ENCODE assay signal across 38 cellular contexts in the genomic region with DNA sequence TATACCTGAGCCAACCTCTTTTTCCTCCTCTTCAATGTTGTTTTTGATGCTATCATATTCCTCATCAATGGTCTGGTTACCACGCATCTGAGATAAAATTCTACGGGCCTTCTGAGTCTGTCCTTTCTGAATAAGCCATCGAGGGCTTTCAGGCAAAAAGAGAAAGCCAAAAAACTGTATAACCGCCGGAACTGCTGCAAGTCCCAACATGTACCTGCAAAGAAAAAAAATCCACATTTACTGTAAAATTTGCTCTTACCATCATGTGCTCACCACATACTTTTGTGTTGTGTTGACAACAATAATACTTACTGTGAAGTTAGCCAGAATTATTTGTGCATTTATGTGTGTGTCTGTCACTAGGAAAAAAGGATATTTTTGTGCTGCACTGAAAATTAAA.
"Had no signal": no experiment of that assay in that cellular context is flagged by ENCODE, and none has a peak within 500 bp of the region (broad histone marks: within the 10 kb centered on the region; RNA-seq: fewer than 3 reads in every experiment).

No MANE protein-coding gene starts in this region.

- H3K27ac Mint-ChIP-seq: activated B cell treated with CpG ODN at 0.5 μM for 24 hours; activated CD4-positive, alpha-beta memory T cell treated with anti-CD3 and anti-CD28 coated beads for 36 hours; activated naive CD8-positive, alpha-beta T cell treated with anti-CD3 and anti-CD28 coated beads, Interleukin-2, amount 10 ng/mL, durations not matched to agents 7 days and 5 days; activated T-helper 1 cell treated with anti-CD3 and anti-CD28 coated beads, Interleukin-12 subunit alpha, Interleukin-12 subunit beta, Interleukin-2, Interleukin-4 antibody, amounts not matched to agents 30 ng/mL and 10 ng/mL and 1 ng/mL, durations not matched to agents 14 hours and 24 hours and 36 hours had no signal

- DNase-seq: activated B cell treated with CpG ODN at 0.5 μM for 24 hours; activated CD4-positive, alpha-beta memory T cell treated with anti-CD3 and anti-CD28 coated beads for 36 hours; activated CD4-positive, alpha-beta T cell treated with anti-CD3 and anti-CD28 coated beads for 4 hours; activated CD4-positive, alpha-beta T cell treated with anti-CD3 and anti-CD28 coated beads, Interleukin-2, amount 50 U/mL, for 1 hour; activated CD4-positive, CD25-positive, alpha-beta regulatory T cell treated with anti-CD3 and anti-CD28 coated beads, Interleukin-2, amount 50 U/mL, for 72 hours; activated CD8-positive, alpha-beta memory T cell treated with anti-CD3 and anti-CD28 coated beads, Interleukin-2, amount 50 U/mL, for 4 hours; activated naive CD4-positive, alpha-beta T cell treated with anti-CD3 and anti-CD28 coated beads, Interleukin-2, amount 50 U/mL, for 16 hours; activated naive CD8-positive, alpha-beta T cell treated with anti-CD3 and anti-CD28 coated beads, Interleukin-2, amount 10 ng/mL, durations not matched to agents 7 days and 5 days; activated T-cell treated with anti-CD3 and anti-CD28 coated beads for 4 hours; activated T-cell treated with anti-CD3 and anti-CD28 coated beads, Interleukin-2, amount 50 U/mL, for 4 hours; amygdala; caudate nucleus; cerebellar nuclear complex; Kasumi-1; KG1; MM.1S; MV-4-11; NCI-H1092; NCI-H1417 treated with DMSO at 0.1 percent for 48 hours; NCI-H187 treated with DMSO at 0.1 percent for 48 hours; NCI-H2081; NCI-H2171; NCI-H510A; NCI-H526; NCI-H748 treated with DMSO at 0.1 percent for 48 hours; NK-92 treated with Interleukin-12 subunit alpha and Interleukin-12 subunit beta, amount 100 ng/mL, for 24 hours; PC-3; Peyer's patch; RPMI8226; SIG-M5; SW 1271; T-helper 1 cell; T-helper 2 cell; T-helper 9 cell had no signal

- H3K36me3 ChIP-seq: ascending aorta, Peyer's patch had no signal

- H3K4me3 Mint-ChIP-seq: activated B cell treated with CpG ODN at 0.5 μM for 24 hours; activated CD4-positive, alpha-beta memory T cell treated with anti-CD3 and anti-CD28 coated beads for 36 hours; activated naive CD8-positive, alpha-beta T cell treated with anti-CD3 and anti-CD28 coated beads, Interleukin-2, amount 10 ng/mL, durations not matched to agents 7 days and 5 days; activated T-cell treated with anti-CD3 and anti-CD28 coated beads, Interleukin-2, amount 50 U/mL, for 4 hours; activated T-helper 1 cell treated with anti-CD3 and anti-CD28 coated beads, Interleukin-12 subunit alpha, Interleukin-12 subunit beta, Interleukin-2, Interleukin-4 antibody, amounts not matched to agents 30 ng/mL and 10 ng/mL and 1 ng/mL, durations not matched to agents 14 hours and 24 hours and 36 hours had no signal

- ATAC-seq: activated T-cell treated with anti-CD3 and anti-CD28 coated beads, Interleukin-2, amount 50 U/mL, for 4 hours; PC-3; Right ventricle myocardium inferior had no signal

- H3K9me3 ChIP-seq: ascending aorta, Peyer's patch had no signal

- H3K27ac ChIP-seq: ascending aorta, Peyer's patch, VCaP had no signal

- H3K27me3 ChIP-seq: ascending aorta, Peyer's patch had no signal

- H3K27me3 Mint-ChIP-seq: activated B cell treated with CpG ODN at 0.5 μM for 24 hours; activated CD4-positive, alpha-beta memory T cell treated with anti-CD3 and anti-CD28 coated beads for 36 hours; activated naive CD8-positive, alpha-beta T cell treated with anti-CD3 and anti-CD28 coated beads, Interleukin-2, amount 10 ng/mL, durations not matched to agents 7 days and 5 days had no signal

- H3K9me3 Mint-ChIP-seq: activated B cell treated with CpG ODN at 0.5 μM for 24 hours; activated CD4-positive, alpha-beta memory T cell treated with anti-CD3 and anti-CD28 coated beads for 36 hours; activated naive CD8-positive, alpha-beta T cell treated with anti-CD3 and anti-CD28 coated beads, Interleukin-2, amount 10 ng/mL, durations not matched to agents 7 days and 5 days; activated T-cell treated with anti-CD3 and anti-CD28 coated beads, Interleukin-2, amount 50 U/mL, for 4 hours; activated T-helper 1 cell treated with anti-CD3 and anti-CD28 coated beads, Interleukin-12 subunit alpha, Interleukin-12 subunit beta, Interleukin-2, Interleukin-4 antibody, amounts not matched to agents 30 ng/mL and 10 ng/mL and 1 ng/mL, durations not matched to agents 14 hours and 24 hours and 36 hours had no signal

- H3K4me3 ChIP-seq: ascending aorta, Peyer's patch had no signal

- H3K4me1 ChIP-seq: ascending aorta, Peyer's patch had no signal
